In the genomic region with DNA sequence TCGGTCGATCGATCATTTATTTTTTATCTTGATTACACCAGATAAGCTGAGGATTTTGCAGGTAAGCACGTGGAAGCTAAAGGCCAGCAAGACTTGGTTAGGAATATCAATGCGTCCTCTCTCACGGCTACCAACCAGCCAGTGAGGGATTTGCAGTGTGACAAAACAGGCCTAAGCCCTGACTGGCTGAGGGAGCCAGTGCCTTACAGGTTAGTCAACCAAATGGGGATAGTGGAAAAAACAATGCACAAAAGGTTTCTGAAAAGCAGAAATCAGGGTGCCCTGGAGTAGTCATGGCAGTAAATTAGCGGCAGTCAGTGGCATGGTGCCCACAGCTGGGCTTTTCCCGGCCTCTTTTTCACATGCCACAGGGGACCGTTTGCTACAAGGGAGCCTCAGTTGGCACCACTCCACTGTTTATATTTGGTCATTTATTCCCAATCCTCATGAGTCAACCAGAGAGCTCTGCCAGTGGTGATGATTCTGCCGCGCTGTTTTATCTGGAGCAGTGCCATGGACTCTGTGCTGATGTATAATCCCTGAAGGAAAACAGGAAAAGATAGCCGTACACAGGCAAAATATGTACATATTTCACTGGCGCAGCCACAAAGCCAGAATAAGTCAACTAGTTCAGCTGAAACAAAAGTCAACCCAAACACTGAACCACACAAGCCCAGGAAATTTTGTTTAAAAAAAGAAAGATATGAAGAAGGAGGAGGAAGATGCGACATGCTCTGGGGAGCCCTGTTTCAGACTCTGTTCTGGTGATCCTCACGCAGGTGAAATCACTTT, we compare ENCODE assay signal across 1 cellular context.
TF ChIP-seq lines count a peak whose summit lies in the region.

No MANE protein-coding gene starts in this region.

TF ChIP-seq in SK-N-SH, 30 proteins besides CTCF, POLR2A, EP300 and RAD21 (continued from another document):
- TF ChIP-seq ZBTB33 (IDR thresholded peaks at IDR 0.05; ENCODE audit: borderline replicate concordance, low read depth) (peak; percentile 82), GABPA (IDR thresholded peaks at IDR 0.05; ENCODE audit: low read depth) (peak; percentile 21; the same call in 1 of the 2 replicates), SIN3A (IDR thresholded peaks at IDR 0.05; ENCODE audit: borderline replicate concordance, low read depth, low read length) (peak; percentile 52; the same call in 1 of the 2 replicates), IRF3 (IDR thresholded peaks at IDR 0.05; ENCODE audit: low read depth, low read length) (no peak), TEAD4 (IDR thresholded peaks at IDR 0.05; ENCODE audit: borderline replicate concordance, insufficient read depth) (peak; percentile 93), PBX3 (IDR thresholded peaks at IDR 0.05) (peak; percentile 86), FOXM1 (IDR thresholded peaks at IDR 0.05; ENCODE audit: low read depth) (peak; percentile 76; the same call in 1 of the 2 replicates), NFIC (IDR thresholded peaks at IDR 0.05; ENCODE audit: borderline replicate concordance) (peak; percentile 99), EZH2phosphoT487 (IDR thresholded peaks at IDR 0.05; ENCODE audit: borderline replicate concordance, low read depth) (no peak), RFX5 (IDR thresholded peaks at IDR 0.05; ENCODE audit: low read length) (no peak), ELF1 (IDR thresholded peaks at IDR 0.05) (peak; percentile 47; the same call in 1 of the 2 replicates), SMC3 (IDR thresholded peaks at IDR 0.05; ENCODE audit: low read depth, low read length) (no peak; the same call in 1 of the 2 replicates), NRF1 (IDR thresholded peaks at IDR 0.05; ENCODE audit: low read depth, low read length) (no peak), RXRA (IDR thresholded peaks at IDR 0.05; ENCODE audit: borderline replicate concordance, low read depth) (peak; percentile 86), POLR2AphosphoS5 (IDR thresholded peaks at IDR 0.05; ENCODE audit: low read depth, low read length) (peak; percentile 77; the same call in 1 of the 2 replicates), YY1 (IDR thresholded peaks at IDR 0.05; ENCODE audit: low read depth) (no peak), RCOR1 (IDR thresholded peaks at IDR 0.05; ENCODE audit: low read length) (peak; percentile 72; the same call in 1 of the 2 replicates), FOXJ3 (CRISPR knock-in tag; IDR thresholded peaks at IDR 0.05) (peak; percentile 69; the same call in 1 of the 2 replicates)
- TF ChIP-seq, protein P1, sequence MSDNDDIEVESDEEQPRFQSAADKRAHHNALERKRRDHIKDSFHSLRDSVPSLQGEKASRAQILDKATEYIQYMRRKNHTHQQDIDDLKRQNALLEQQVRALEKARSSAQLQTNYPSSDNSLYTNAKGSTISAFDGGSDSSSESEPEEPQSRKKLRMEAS (IDR thresholded peaks at IDR 0.05; ENCODE audit: low read depth), result peak; percentile 83
- TF ChIP-seq, protein P2, sequence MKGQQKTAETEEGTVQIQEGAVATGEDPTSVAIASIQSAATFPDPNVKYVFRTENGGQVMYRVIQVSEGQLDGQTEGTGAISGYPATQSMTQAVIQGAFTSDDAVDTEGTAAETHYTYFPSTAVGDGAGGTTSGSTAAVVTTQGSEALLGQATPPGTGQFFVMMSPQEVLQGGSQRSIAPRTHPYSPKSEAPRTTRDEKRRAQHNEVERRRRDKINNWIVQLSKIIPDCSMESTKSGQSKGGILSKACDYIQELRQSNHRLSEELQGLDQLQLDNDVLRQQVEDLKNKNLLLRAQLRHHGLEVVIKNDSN (IDR thresholded peaks at IDR 0.05; ENCODE audit: borderline replicate concordance, low read depth), result 0 out of 2 replicates have a peak, but pooled peaks have one; percentile 21
TF ChIP-seq in SK-N-SH: peak in this region for 21.
